In genomic region chr3:149247025-149247710, GRCh38 we compare ENCODE assay signal across 15 cellular contexts. TPM values are rescaled to one million over a fixed set of nuclear protein-coding genes. Genes with fewer than 3 reads are reported as not detected.
DNase-seq lines count a peak whose midpoint lies in the region; ATAC-seq and TF ChIP-seq lines count a peak whose summit lies in the region.
"Had no signal": no experiment of that assay in that cellular context is flagged by ENCODE, and none has a peak within 500 bp of the region (broad histone marks: within the 10 kb centered on the region; RNA-seq: fewer than 3 reads in every experiment).

No MANE protein-coding gene starts in this region.

- H3K79me2 ChIP-seq in SK-N-SH (ENCODE audit: insufficient read depth): no peaks in the 10 kb centered on the region

- no peaks in the 10 kb centered on the region for H3K27me3 ChIP-seq in SK-N-SH (ENCODE audit: insufficient read depth)

- H3K36me3 ChIP-seq in SK-N-SH (replicated peaks in 1 of 2; ENCODE audit: control insufficient read depth in 1 of 2, insufficient read depth in 2 of 2, low read length in 1 of 2): no peaks in the 10 kb centered on the region

- TF ChIP-seq CTCF in SK-N-SH (IDR thresholded peaks at IDR 0.05) (no peak), fibroblast of villous mesenchyme (IDR thresholded peaks at IDR 0.05; ENCODE audit: insufficient read depth, low read depth, low read length) (no peak)

- H3K27ac ChIP-seq in SK-N-SH (ENCODE audit: low read depth in 2 of 2, low read length in 1 of 2): peak overlapping the region in 1 of 2 experiments; percentile 66; a peak in 2 of 4 replicates

- H2AFZ ChIP-seq in SK-N-SH (ENCODE audit: low read depth): no peak overlapping the region

- H3K9me3 ChIP-seq in SK-N-SH: no peaks in the 10 kb centered on the region

- no peaks in the 10 kb centered on the region for H4K20me1 ChIP-seq in SK-N-SH (ENCODE audit: insufficient read depth)

- no peak overlapping the region for H3K9ac ChIP-seq in SK-N-SH

- ATAC-seq in GM18861 (IDR thresholded peaks at IDR 0.05; ENCODE audit: unreplicated experiment) (no peak), GM18498 (IDR thresholded peaks at IDR 0.05; ENCODE audit: unreplicated experiment) (no peak), GM19035 (IDR thresholded peaks at IDR 0.05; ENCODE audit: unreplicated experiment) (no peak)

- TF ChIP-seq RAD21 in SK-N-SH (IDR thresholded peaks at IDR 0.05; ENCODE audit: low read length): no peak

- peak; percentile 15 for DNase-seq in DMS153 (lab: John Stamatoyannopoulos, UW)
- DNase-seq in DMS153 treated with DMSO at 0.1 percent for 48 hours (lab: John Stamatoyannopoulos, UW; ENCODE audit: unreplicated experiment): no peak
- DNase-seq in SK-N-SH: no peak
- peak; percentile 48 for DNase-seq in fibroblast of villous mesenchyme (ENCODE audit: low read depth)
- DNase-seq in stromal cell of bone marrow (ENCODE audit: low read depth): peak; percentile 68
- DNase-seq: 8988T; activated CD4-positive, alpha-beta memory T cell treated with anti-CD3 and anti-CD28 coated beads, Interleukin-2, amount 10 ng/mL, durations not matched to agents 7 days and 5 days; endodermal cell; KBM-7; stimulated activated CD4-positive, alpha-beta T cell treated with anti-CD3 and anti-CD28 coated beads, Interleukin-2, amount 100 ng/mL, for 48 hours; T-helper 1 cell had no signal

- WGBS in SK-N-SH (ENCODE audit: low lambda C conversion rate): 74% methylated on average over 6 of the region's 6 CpGs

- no peak for TF ChIP-seq EP300 in SK-N-SH (IDR thresholded peaks at IDR 0.05; ENCODE audit: borderline replicate concordance in 1 of 2, low read depth in 1 of 2, low read length in 1 of 2)

- CTCF ChIA-PET in SK-N-SH (lab: Yijun Ruan, JAX): no interaction called here

- peak overlapping the region; percentile 42 for H3K4me2 ChIP-seq in SK-N-SH

- H3K4me1 ChIP-seq in SK-N-SH (ENCODE audit: control insufficient read depth in 1 of 2, insufficient read depth in 2 of 2, low read depth in 1 of 2, low read length in 1 of 2): peaks cover 0 to 16% of the 10 kb centered on the region in 2 experiments; a peak in 3 of 4 replicates

- no peaks in the 10 kb centered on the region for H3K9me2 ChIP-seq in SK-N-SH

- H3K4me3 ChIP-seq in SK-N-SH (ENCODE audit: low read depth in 2 of 2, low read length in 1 of 2) (no peak overlapping the region), fibroblast of villous mesenchyme (ENCODE audit: low read depth, low read length) (no peak overlapping the region)

- POLR2A ChIA-PET in SK-N-SH (lab: Yijun Ruan, JAX): no interaction called here

- peaks cover 16% of the 10 kb centered on the region for H3F3A ChIP-seq in SK-N-SH (replicated peaks; ENCODE audit: insufficient read depth)

TF ChIP-seq in SK-N-SH, 30 proteins besides CTCF, POLR2A, EP300 and RAD21:
- TF ChIP-seq TCF12 (IDR thresholded peaks at IDR 0.05) (peak; percentile 23; the same call in 1 of the 2 replicates), NFIC (IDR thresholded peaks at IDR 0.05; ENCODE audit: borderline replicate concordance) (0 out of 2 replicates have a peak, but pooled peaks have one; percentile 11), RCOR1 (IDR thresholded peaks at IDR 0.05; ENCODE audit: low read length) (no peak), REST (IDR thresholded peaks at IDR 0.05; ENCODE audit: low read depth, low read length) (no peak), JUND (IDR thresholded peaks at IDR 0.05) (peak; percentile 59), POLR2AphosphoS5 (IDR thresholded peaks at IDR 0.05; ENCODE audit: low read depth, low read length) (no peak), TEAD4 (IDR thresholded peaks at IDR 0.05; ENCODE audit: borderline replicate concordance, insufficient read depth) (0 out of 2 replicates have a peak, but pooled peaks have one; percentile 24), MXI1 (IDR thresholded peaks at IDR 0.05; ENCODE audit: low read depth, low read length) (no peak), FOSL2 (IDR thresholded peaks at IDR 0.05; ENCODE audit: borderline replicate concordance, low read depth) (peak; percentile 42; the same call in 1 of the 2 replicates)
- TF ChIP-seq, protein P1, sequence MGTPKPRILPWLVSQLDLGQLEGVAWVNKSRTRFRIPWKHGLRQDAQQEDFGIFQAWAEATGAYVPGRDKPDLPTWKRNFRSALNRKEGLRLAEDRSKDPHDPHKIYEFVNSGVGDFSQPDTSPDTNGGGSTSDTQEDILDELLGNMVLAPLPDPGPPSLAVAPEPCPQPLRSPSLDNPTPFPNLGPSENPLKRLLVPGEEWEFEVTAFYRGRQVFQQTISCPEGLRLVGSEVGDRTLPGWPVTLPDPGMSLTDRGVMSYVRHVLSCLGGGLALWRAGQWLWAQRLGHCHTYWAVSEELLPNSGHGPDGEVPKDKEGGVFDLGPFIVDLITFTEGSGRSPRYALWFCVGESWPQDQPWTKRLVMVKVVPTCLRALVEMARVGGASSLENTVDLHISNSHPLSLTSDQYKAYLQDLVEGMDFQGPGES (IDR thresholded peaks at IDR 0.05; ENCODE audit: low read depth, low read length): no peak
- TF ChIP-seq, protein P2, sequence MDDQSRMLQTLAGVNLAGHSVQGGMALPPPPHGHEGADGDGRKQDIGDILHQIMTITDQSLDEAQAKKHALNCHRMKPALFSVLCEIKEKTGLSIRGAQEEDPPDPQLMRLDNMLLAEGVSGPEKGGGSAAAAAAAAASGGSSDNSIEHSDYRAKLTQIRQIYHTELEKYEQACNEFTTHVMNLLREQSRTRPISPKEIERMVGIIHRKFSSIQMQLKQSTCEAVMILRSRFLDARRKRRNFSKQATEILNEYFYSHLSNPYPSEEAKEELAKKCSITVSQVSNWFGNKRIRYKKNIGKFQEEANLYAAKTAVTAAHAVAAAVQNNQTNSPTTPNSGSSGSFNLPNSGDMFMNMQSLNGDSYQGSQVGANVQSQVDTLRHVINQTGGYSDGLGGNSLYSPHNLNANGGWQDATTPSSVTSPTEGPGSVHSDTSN (IDR thresholded peaks at IDR 0.05): peak; percentile 5; the same call in 1 of the 2 replicates

RNA-seq across cellular contexts. Expression of gene CP, which starts 25.5 kb away (rescaled TPM):
- polyA plus RNA-seq in SK-N-SH (2012; rRNA removed): not detected in 2 replicates
- 0.03 and 0.12 TPM in 2 replicates for polyA plus RNA-seq in SK-N-SH (2012; cell fraction: cytosol; rRNA removed)
- 0.02 TPM in 1 of 2 replicates, not detected in the other for polyA plus RNA-seq in SK-N-SH (2012; cell fraction: nucleus; rRNA removed)
- under 0.01 TPM in 1 of 2 replicates, not detected in the other for total RNA-seq in fibroblast of villous mesenchyme
- total RNA-seq: activated CD4-positive, alpha-beta memory T cell treated with anti-CD3 and anti-CD28 coated beads, Interleukin-2, amount 10 ng/mL, durations not matched to agents 7 days and 5 days; activated naive CD4-positive, alpha-beta T cell treated with anti-CD3 and anti-CD28 coated beads, Interleukin-2, amount 50 U/mL, for 72 hours had no signal

Comparison
In these comparisons a context has a peak if more than half of its experiments do, and no peak if none do; other contexts are left out.
1. DNase-seq: peak in DMS153 (single experiment), fibroblast of villous mesenchyme (single experiment) and stromal cell of bone marrow (single experiment); none in DMS153 treated with DMSO at 0.1 percent for 48 hours (single experiment) and SK-N-SH (single experiment).